In genomic region chr7:84714765-84715164, GRCh38 we compare ENCODE assay signal across 2 cellular contexts.
A peak's percentile ranks its signal among the peaks of the same experiment; 100 is the strongest.
TF ChIP-seq lines count a peak whose summit lies in the region.

No MANE protein-coding gene starts in this region.

TF ChIP-seq in HEK293, 187 proteins besides CTCF, POLR2A, EP300 and RAD21 (continued from another document):
- TF ChIP-seq ZNF398 (tag by site-specific recombination; IDR thresholded peaks at IDR 0.05): no peak
- TF ChIP-seq SCRT2 (tag by site-specific recombination; IDR thresholded peaks at IDR 0.05): peak; percentile 72; the same call in 1 of the 2 replicates

TF ChIP-seq in WTC11, 78 proteins besides CTCF, POLR2A, EP300 and RAD21 (continued from another document):
- TF ChIP-seq ZNF281 (CRISPR knock-in tag; IDR thresholded peaks at IDR 0.05) (no peak), IRF2 (CRISPR knock-in tag; IDR thresholded peaks at IDR 0.05; ENCODE audit: borderline replicate concordance, low read depth) (no peak), FOXK1 (CRISPR knock-in tag; IDR thresholded peaks at IDR 0.05) (no peak), CREM (CRISPR knock-in tag; IDR thresholded peaks at IDR 0.05) (no peak), JAZF1 (CRISPR knock-in tag; IDR thresholded peaks at IDR 0.05) (no peak), NFATC4 (CRISPR knock-in tag; IDR thresholded peaks at IDR 0.05) (no peak), ZSCAN18 (CRISPR knock-in tag; IDR thresholded peaks at IDR 0.05) (no peak), ZNF121 (CRISPR knock-in tag; IDR thresholded peaks at IDR 0.05) (no peak), PRRX2 (CRISPR knock-in tag; IDR thresholded peaks at IDR 0.05) (no peak), MLX (CRISPR knock-in tag; IDR thresholded peaks at IDR 0.05) (no peak), ATF3 (CRISPR knock-in tag; conservative IDR thresholded peaks at IDR 0.05) (no peak), NR2C2 (CRISPR knock-in tag; IDR thresholded peaks at IDR 0.05) (no peak), NR3C1 (CRISPR knock-in tag; conservative IDR thresholded peaks at IDR 0.05; ENCODE audit: low read depth) (no peak), HMGXB4 (CRISPR knock-in tag; IDR thresholded peaks at IDR 0.05) (no peak), HMGA2 (CRISPR knock-in tag; IDR thresholded peaks at IDR 0.05) (no peak), ETV6 (CRISPR knock-in tag; IDR thresholded peaks at IDR 0.05) (no peak)
